29 cellular contexts compared by ENCODE assay signal in the genomic region with DNA sequence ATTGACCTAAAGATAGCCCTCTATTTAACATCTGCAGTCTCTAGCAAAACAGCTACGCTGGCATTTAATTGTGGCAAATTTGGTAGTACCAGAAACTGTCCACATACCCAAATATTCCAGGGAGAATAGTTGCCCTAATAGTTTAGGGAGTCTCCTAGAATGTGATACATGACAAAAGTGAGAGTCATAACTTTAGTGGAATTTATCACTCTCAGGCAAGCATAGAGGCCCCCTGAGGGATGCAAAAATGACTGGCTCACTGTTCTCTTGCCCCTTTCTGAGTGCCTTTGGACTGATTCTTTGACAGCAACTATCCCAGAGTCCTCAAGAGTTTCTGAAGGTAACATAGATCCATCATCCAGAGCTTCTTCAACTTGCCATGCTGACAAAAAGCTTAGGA. TPM values are rescaled to one million over a fixed set of nuclear protein-coding genes. Genes with fewer than 3 reads are reported as not detected.
"Had no signal": no experiment of that assay in that cellular context is flagged by ENCODE, and none has a peak within 500 bp of the region (broad histone marks: within the 10 kb centered on the region; RNA-seq: fewer than 3 reads in every experiment).

No MANE protein-coding gene starts in this region.

- H3K9me3 Mint-ChIP-seq: dendritic cell treated with granulocyte-macrophage colony-stimulating factor and Interleukin-4, amounts not matched to agents 40 ng/mL and 50 ng/mL, for 4 days; effector memory CD8-positive, alpha-beta T cell; naive B cell; nephron; stimulated activated memory B cell treated with anti-CD40 and anti-IgM and Interleukin-4, amounts not matched to agents 10 μg/mL and 1 μg/mL and 100 μg/mL, for 72 hours; stimulated activated naive CD8-positive, alpha-beta T cell treated with anti-CD3 and anti-CD28 coated beads, Interleukin-15, Interleukin-2, amounts not matched to agents 100 ng/mL and 50 ng/mL, for 24 hours had no signal

- H3K36me3 ChIP-seq: esophagus muscularis mucosa, prostate gland, right lobe of liver, spleen, tibial artery, upper lobe of left lung, uterus had no signal

- H3K9me3 ChIP-seq: esophagus muscularis mucosa, prostate gland, right lobe of liver, spleen, tibial artery, upper lobe of left lung, uterus had no signal

- H3K4me1 ChIP-seq: esophagus muscularis mucosa, parathyroid adenoma, prostate gland, right lobe of liver, spleen, tibial artery, upper lobe of left lung, uterus had no signal

- H3K27me3 Mint-ChIP-seq: dendritic cell treated with granulocyte-macrophage colony-stimulating factor and Interleukin-4, amounts not matched to agents 40 ng/mL and 50 ng/mL, for 4 days had no signal

- H3K27ac ChIP-seq: epithelial cell of prostate, esophagus muscularis mucosa, parathyroid adenoma, prostate gland, right lobe of liver, spleen, tibial artery, upper lobe of left lung, uterus had no signal

- H3K4me3 Mint-ChIP-seq: dendritic cell treated with granulocyte-macrophage colony-stimulating factor and Interleukin-4, amounts not matched to agents 40 ng/mL and 50 ng/mL, for 4 days; effector memory CD8-positive, alpha-beta T cell; naive B cell; nephron; stimulated activated memory B cell treated with anti-CD40 and anti-IgM and Interleukin-4, amounts not matched to agents 10 μg/mL and 1 μg/mL and 100 μg/mL, for 72 hours; stimulated activated naive CD8-positive, alpha-beta T cell treated with anti-CD3 and anti-CD28 coated beads, Interleukin-15, Interleukin-2, amounts not matched to agents 100 ng/mL and 50 ng/mL, for 24 hours had no signal

- DNase-seq: effector memory CD8-positive, alpha-beta T cell; head of caudate nucleus; hippocampal formation; left colon; left ventricle myocardium superior; mesendoderm; naive B cell; occipital lobe; right lobe of liver; spleen; stimulated activated CD4-positive, alpha-beta T cell treated with anti-CD3 and anti-CD28 coated beads, Interleukin-15, amount 100 ng/mL, for 24 hours; stimulated activated CD4-positive, alpha-beta T cell treated with anti-CD3 and anti-CD28 coated beads, Interleukin-1b, Interleukin-23, amount 100 ng/mL, for 48 hours; stimulated activated CD4-positive, alpha-beta T cell treated with anti-CD3 and anti-CD28 coated beads, Interleukin-4, amount 100 ng/mL, for 24 hours; tibial artery; upper lobe of left lung; uterus had no signal

- H3K9ac ChIP-seq: parathyroid adenoma had no signal

- H3K4me3 ChIP-seq: esophagus muscularis mucosa, prostate gland, right lobe of liver, spleen, tibial artery, upper lobe of left lung, uterus had no signal

- H2AFZ ChIP-seq: parathyroid adenoma had no signal

- H3K27me3 ChIP-seq: esophagus muscularis mucosa, right lobe of liver, spleen, tibial artery, upper lobe of left lung, uterus had no signal

- H3K36me3 Mint-ChIP-seq: naive B cell; stimulated activated memory B cell treated with anti-CD40 and anti-IgM and Interleukin-4, amounts not matched to agents 10 μg/mL and 1 μg/mL and 100 μg/mL, for 72 hours had no signal

- H3K4me1 Mint-ChIP-seq: naive B cell; nephron; stimulated activated memory B cell treated with anti-CD40 and anti-IgM and Interleukin-4, amounts not matched to agents 10 μg/mL and 1 μg/mL and 100 μg/mL, for 72 hours had no signal

- H3K79me2 ChIP-seq: parathyroid adenoma had no signal

- H3K27ac Mint-ChIP-seq: dendritic cell treated with granulocyte-macrophage colony-stimulating factor and Interleukin-4, amounts not matched to agents 40 ng/mL and 50 ng/mL, for 4 days; effector memory CD8-positive, alpha-beta T cell; naive B cell; nephron; stimulated activated memory B cell treated with anti-CD40 and anti-IgM and Interleukin-4, amounts not matched to agents 10 μg/mL and 1 μg/mL and 100 μg/mL, for 72 hours; stimulated activated naive CD8-positive, alpha-beta T cell treated with anti-CD3 and anti-CD28 coated beads, Interleukin-15, Interleukin-2, amounts not matched to agents 100 ng/mL and 50 ng/mL, for 24 hours had no signal

- ATAC-seq: effector memory CD8-positive, alpha-beta T cell; left colon; left ventricle myocardium superior; right lobe of liver; stimulated activated memory B cell treated with anti-CD40 and anti-IgM and Interleukin-4, amounts not matched to agents 10 μg/mL and 1 μg/mL and 100 μg/mL, for 72 hours had no signal

RNA-seq across cellular contexts. Expression of gene OR51B4, which starts 2.3 kb away (rescaled TPM):
- total RNA-seq: esophagus muscularis mucosa, kidney epithelial cell, left colon, left ventricle myocardium superior, lung microvascular endothelial cell, prostate gland, renal cortical epithelial cell, right lobe of liver, spleen, temporal lobe had no signal

RNA-seq across cellular contexts. Expression of gene OR51B2, which starts 20.1 kb away (rescaled TPM):
- total RNA-seq: esophagus muscularis mucosa, kidney epithelial cell, left colon, left ventricle myocardium superior, lung microvascular endothelial cell, prostate gland, renal cortical epithelial cell, right lobe of liver, skeletal muscle tissue, spleen had no signal

RNA-seq across cellular contexts. Expression of gene HBE1, which starts 34.3 kb away (rescaled TPM):
- total RNA-seq: esophagus muscularis mucosa, kidney epithelial cell, left colon, left ventricle myocardium superior, lung microvascular endothelial cell, prostate gland, renal cortical epithelial cell, right lobe of liver had no signal

RNA-seq across cellular contexts. Expression of gene OR51B5, which starts 39.3 kb away (rescaled TPM):
- total RNA-seq: esophagus muscularis mucosa, kidney epithelial cell, left colon, left ventricle myocardium superior, lung microvascular endothelial cell had no signal

RNA-seq across cellular contexts. Expression of gene OR51B6, which starts 47.3 kb away (rescaled TPM):
- total RNA-seq: esophagus muscularis mucosa, kidney epithelial cell, left colon, left ventricle myocardium superior, lung microvascular endothelial cell, occipital lobe, prostate gland, renal cortical epithelial cell, right lobe of liver, skeletal muscle tissue, spleen, temporal lobe, upper lobe of left lung, uterus had no signal
